ENCODE assay signal across 16 cellular contexts in genomic region chr20:42125426-42125825, GRCh38.
A peak's percentile ranks its signal among the peaks of the same experiment; 100 is the strongest.
DNase-seq lines count a peak whose midpoint lies in the region; ATAC-seq, FAIRE-seq and TF ChIP-seq lines count a peak whose summit lies in the region.
"Had no signal": no experiment of that assay in that cellular context is flagged by ENCODE, and none has a peak within 500 bp of the region (broad histone marks: within the 10 kb centered on the region; RNA-seq: fewer than 3 reads in every experiment).

No MANE protein-coding gene starts in this region.

- no peak overlapping the region for H3K4me2 ChIP-seq in HepG2 (ENCODE audit: low read depth, low read length)
- H3K4me2 ChIP-seq: GM23338 had no signal

- H3K36me3 ChIP-seq in HepG2 (replicated peaks in 1 of 2; ENCODE audit: control insufficient read depth in 1 of 2, insufficient read depth in 2 of 2, low read length in 2 of 2) (no peaks in the 10 kb centered on the region), right lobe of liver (no peaks in the 10 kb centered on the region)

- H3K9me3 ChIP-seq in HepG2 (ENCODE audit: low read length) (peaks cover 18% of the 10 kb centered on the region; the same call in 1 of the 2 replicates), right lobe of liver (no peaks in the 10 kb centered on the region)

- TF ChIP-seq CTCF in HepG2 (CRISPR knock-in tag; IDR thresholded peaks at IDR 0.05) = no peak
- TF ChIP-seq CTCF in right lobe of liver (IDR thresholded peaks at IDR 0.05) = no peak
- no peak for TF ChIP-seq CTCF in NB4 (IDR thresholded peaks at IDR 0.05; ENCODE audit: low read depth, low read length)

- H3K27me3 ChIP-seq in HepG2 (ENCODE audit: control insufficient read depth in 1 of 2, insufficient read depth in 2 of 2, low read length in 2 of 2) = no peaks in the 10 kb centered on the region
- H3K27me3 ChIP-seq in right lobe of liver = no peaks in the 10 kb centered on the region

- H3K4me3 ChIP-seq in HepG2 (replicated peaks in 1 of 3; ENCODE audit: insufficient read depth in 1 of 3, low read depth in 2 of 3, low read length in 3 of 3) = no peak overlapping the region
- no peak overlapping the region for H3K4me3 ChIP-seq in right lobe of liver
- H3K4me3 ChIP-seq in NB4 (ENCODE audit: low read depth, low read length) = no peak overlapping the region
- H3K4me3 ChIP-seq: GM12878, GM23338 had no signal

- H3K27ac ChIP-seq in HepG2 (ENCODE audit: extremely low read length, insufficient read depth, low read length) (no peak overlapping the region), right lobe of liver (no peak overlapping the region)

- no peaks in the 10 kb centered on the region for H3K4me1 ChIP-seq in HepG2 (ENCODE audit: insufficient read depth, low read length)
- H3K4me1 ChIP-seq in right lobe of liver = no peaks in the 10 kb centered on the region

- no peak overlapping the region for H2AFZ ChIP-seq in HepG2 (ENCODE audit: low read length)
- H2AFZ ChIP-seq: GM23338 had no signal

- TF ChIP-seq POLR2A in HepG2 (IDR thresholded peaks at IDR 0.05; ENCODE audit: insufficient read depth in 1 of 2, low read depth in 2 of 2, low read length in 2 of 2) (no peak), right lobe of liver (IDR thresholded peaks at IDR 0.05) (no peak), NB4 (IDR thresholded peaks at IDR 0.05; ENCODE audit: extremely low read depth, insufficient read length) (no peak)

- H3K79me2 ChIP-seq in HepG2 (ENCODE audit: insufficient read depth, low read length) = no peaks in the 10 kb centered on the region

- ATAC-seq in HepG2 (no peak), right lobe of liver (no peak), HG02571 (IDR thresholded peaks at IDR 0.05; ENCODE audit: unreplicated experiment) (no peak), sciatic nerve (no peak)
- ATAC-seq: GM12878, GM23338 had no signal

- CTCF ChIA-PET in HepG2 (lab: Yijun Ruan, JAX; ENCODE audit: low intra/inter-chr PET ratio, low total read pairs) = no interaction called here

- TF ChIP-seq RAD21 in HepG2 (CRISPR knock-in tag; IDR thresholded peaks at IDR 0.05) = no peak

- no peak for DNase-seq in HepG2 (ENCODE audit: low spot score)
- DNase-seq in right lobe of liver = no peak
- DNase-seq in NB4 (ENCODE audit: low read depth) = peak; percentile 11
- DNase-seq in NOMO-1 treated with dmso at 0.1 percent for 144 hours (lab: John Stamatoyannopoulos, UW; ENCODE audit: unreplicated experiment) = peak; percentile 34
- DNase-seq in dermis blood vessel endothelial cell = no peak
- no peak for DNase-seq in sciatic nerve (ENCODE audit: low spot score)
- DNase-seq: 8988T; ACHN; C1 segment of cervical spinal cord; CD4-positive, alpha-beta T cell; DMS79; H7 had no signal

- 0% methylated on average over 2 of the region's 2 CpGs for WGBS in HepG2 (ENCODE audit: low lambda C conversion rate)
- 5% methylated on average over 2 of the region's 2 CpGs for WGBS in right lobe of liver (ENCODE audit: insufficient coverage, low coverage, low lambda C conversion rate, missing lambda C conversion rate)

- FAIRE-seq in HepG2 (lab: Jason Lieb, UNC) = no peak
- FAIRE-seq: GM12878, GM18507 had no signal

- H4K20me1 ChIP-seq in HepG2 (ENCODE audit: insufficient read depth, low read length) = no peaks in the 10 kb centered on the region

- BruUV-seq in HepG2 (replicated peaks; lab: Mats Ljungman, UMichigan) = no TSS peak

- in situ Hi-C loops in HepG2 (cut with HindIII; ENCODE audit: extremely low pct_ligation_motif_present, low pct_unique_long_range_greater_than_20kb) = no loop called here

- H3K9ac ChIP-seq in HepG2 (ENCODE audit: insufficient read depth, low read depth, low read length) = no peak overlapping the region

- POLR2A ChIA-PET in HepG2 (lab: Yijun Ruan, JAX) = no interaction called here

- intact Hi-C loops in HepG2 (cut with micrococcal nuclease; ENCODE audit: unreplicated experiment) (no loop called here), right lobe of liver (cut with DNase I) (no loop called here), sciatic nerve (cut with DNase I) (no loop called here)

- no peak for TF ChIP-seq EP300 in HepG2 (IDR thresholded peaks at IDR 0.05; ENCODE audit: low read depth in 2 of 2, low read length in 2 of 2)
- TF ChIP-seq EP300 in HepG2 (CRISPR knock-in tag; IDR thresholded peaks at IDR 0.05; ENCODE audit: borderline replicate concordance) = no peak

TF ChIP-seq in HepG2, 621 proteins besides CTCF, POLR2A, EP300 and RAD21:
- TF ChIP-seq GABPA (IDR thresholded peaks at IDR 0.05; ENCODE audit: low read depth, low read length) = no peak
- peak; percentile 30; the same call in 1 of the 2 replicates for TF ChIP-seq GABPA (CRISPR knock-in tag; IDR thresholded peaks at IDR 0.05; ENCODE audit: low read depth)
- TF ChIP-seq ZNF891 (CRISPR knock-in tag; IDR thresholded peaks at IDR 0.05) = no peak

Comparison
In these comparisons a context has a peak if more than half of its experiments do, and no peak if none do; other contexts are left out.
1. DNase-seq: peak in NB4 (single experiment) and NOMO-1 treated with dmso at 0.1 percent for 144 hours (single experiment); none in HepG2 (single experiment), right lobe of liver (0 of 3), dermis blood vessel endothelial cell (single experiment) and sciatic nerve (single experiment).